1 cellular context compared by ENCODE assay signal in the genomic region with DNA sequence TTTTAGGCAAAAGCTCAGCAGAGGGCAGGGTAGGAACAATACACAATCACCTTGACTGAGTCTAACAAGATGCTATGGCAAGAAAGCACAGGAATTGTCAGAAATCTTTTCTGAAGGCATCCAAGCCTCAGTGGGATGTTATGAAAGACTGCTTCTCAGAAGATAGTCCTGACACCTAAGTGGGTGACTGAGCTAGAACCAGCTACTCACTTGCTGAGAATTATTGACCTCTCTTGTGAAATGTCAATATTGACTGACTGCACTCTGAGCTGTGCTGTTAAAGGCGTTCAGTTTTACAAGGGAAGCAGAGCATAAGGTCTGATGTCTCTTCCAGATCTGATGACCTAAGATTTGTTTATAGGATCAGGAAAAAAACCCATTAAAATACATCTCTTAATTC.
A peak's percentile ranks its signal among the peaks of the same experiment; 100 is the strongest.
TF ChIP-seq lines count a peak whose summit lies in the region.

No MANE protein-coding gene starts in this region.

TF ChIP-seq in HepG2, 621 proteins besides CTCF, POLR2A, EP300 and RAD21 (continued from another document and continues in another):
- TF ChIP-seq KLF12 (CRISPR knock-in tag; IDR thresholded peaks at IDR 0.05; ENCODE audit: borderline replicate concordance) (0 out of 2 replicates have a peak, but pooled peaks have one; percentile 44), IRF2 (CRISPR knock-in tag; IDR thresholded peaks at IDR 0.05) (peak; percentile 75; the same call in 1 of the 2 replicates), MEIS1 (CRISPR knock-in tag; IDR thresholded peaks at IDR 0.05; ENCODE audit: borderline replicate concordance) (peak; percentile 82; the same call in 1 of the 2 replicates), ATF1 (CRISPR knock-in tag; IDR thresholded peaks at IDR 0.05) (0 out of 2 replicates have a peak, but pooled peaks have one; percentile 23), ZBTB38 (CRISPR knock-in tag; IDR thresholded peaks at IDR 0.05) (no peak), ZKSCAN1 (IDR thresholded peaks at IDR 0.05; ENCODE audit: low read length) (peak; percentile 74), EZH2 (conservative IDR thresholded peaks at IDR 0.05; ENCODE audit: low read depth, low read length) (no peak), JDP2 (CRISPR knock-in tag; IDR thresholded peaks at IDR 0.05; ENCODE audit: borderline replicate concordance) (no peak), NR2F1 (CRISPR knock-in tag; IDR thresholded peaks at IDR 0.05) (peak; percentile 80 to 87), ZFAT (CRISPR knock-in tag; conservative IDR thresholded peaks at IDR 0.05) (no peak), ATRX (CRISPR knock-in tag; IDR thresholded peaks at IDR 0.05; ENCODE audit: borderline replicate concordance) (no peak), ZNF563 (CRISPR knock-in tag; IDR thresholded peaks at IDR 0.05) (no peak), ZNF335 (CRISPR knock-in tag; IDR thresholded peaks at IDR 0.05) (peak; percentile 49; the same call in 1 of the 2 replicates), JUN (CRISPR knock-in tag; IDR thresholded peaks at IDR 0.05) (peak; percentile 88; the same call in 1 of the 2 replicates), ZNF550 (CRISPR knock-in tag; IDR thresholded peaks at IDR 0.05; ENCODE audit: borderline replicate concordance) (no peak), ZNF143 (CRISPR knock-in tag; IDR thresholded peaks at IDR 0.05) (no peak), SRSF9 (IDR thresholded peaks at IDR 0.05; ENCODE audit: borderline replicate concordance, insufficient read depth, low read depth, low read length, poor library complexity, severe bottlenecking) (no peak), CCDC6 (CRISPR knock-in tag; IDR thresholded peaks at IDR 0.05) (no peak), ARNT (IDR thresholded peaks at IDR 0.05) (no peak), PPARG (CRISPR knock-in tag; conservative IDR thresholded peaks at IDR 0.05) (peak; percentile 82), IKZF1 (IDR thresholded peaks at IDR 0.05) (no peak), ZNF121 (CRISPR knock-in tag; IDR thresholded peaks at IDR 0.05) (no peak), RNF2 (conservative IDR thresholded peaks at IDR 0.05; ENCODE audit: low read depth) (no peak; the same call in 1 of the 2 replicates), GABPA (IDR thresholded peaks at IDR 0.05; ENCODE audit: low read depth, low read length) (no peak), GABPA (CRISPR knock-in tag; IDR thresholded peaks at IDR 0.05; ENCODE audit: low read depth) (no peak), SP140L (CRISPR knock-in tag; IDR thresholded peaks at IDR 0.05; ENCODE audit: borderline replicate concordance) (peak; percentile 98), SCMH1 (CRISPR knock-in tag; IDR thresholded peaks at IDR 0.05; ENCODE audit: borderline replicate concordance) (no peak), ZNF207 (IDR thresholded peaks at IDR 0.05; ENCODE audit: borderline replicate concordance) (no peak), REXO4 (CRISPR knock-in tag; IDR thresholded peaks at IDR 0.05; ENCODE audit: borderline replicate concordance) (no peak), ZSCAN9 (CRISPR knock-in tag; IDR thresholded peaks at IDR 0.05; ENCODE audit: borderline replicate concordance) (peak; percentile 94), MEIS2 (CRISPR knock-in tag; IDR thresholded peaks at IDR 0.05) (peak; percentile 89)
- TF ChIP-seq, protein P1, sequence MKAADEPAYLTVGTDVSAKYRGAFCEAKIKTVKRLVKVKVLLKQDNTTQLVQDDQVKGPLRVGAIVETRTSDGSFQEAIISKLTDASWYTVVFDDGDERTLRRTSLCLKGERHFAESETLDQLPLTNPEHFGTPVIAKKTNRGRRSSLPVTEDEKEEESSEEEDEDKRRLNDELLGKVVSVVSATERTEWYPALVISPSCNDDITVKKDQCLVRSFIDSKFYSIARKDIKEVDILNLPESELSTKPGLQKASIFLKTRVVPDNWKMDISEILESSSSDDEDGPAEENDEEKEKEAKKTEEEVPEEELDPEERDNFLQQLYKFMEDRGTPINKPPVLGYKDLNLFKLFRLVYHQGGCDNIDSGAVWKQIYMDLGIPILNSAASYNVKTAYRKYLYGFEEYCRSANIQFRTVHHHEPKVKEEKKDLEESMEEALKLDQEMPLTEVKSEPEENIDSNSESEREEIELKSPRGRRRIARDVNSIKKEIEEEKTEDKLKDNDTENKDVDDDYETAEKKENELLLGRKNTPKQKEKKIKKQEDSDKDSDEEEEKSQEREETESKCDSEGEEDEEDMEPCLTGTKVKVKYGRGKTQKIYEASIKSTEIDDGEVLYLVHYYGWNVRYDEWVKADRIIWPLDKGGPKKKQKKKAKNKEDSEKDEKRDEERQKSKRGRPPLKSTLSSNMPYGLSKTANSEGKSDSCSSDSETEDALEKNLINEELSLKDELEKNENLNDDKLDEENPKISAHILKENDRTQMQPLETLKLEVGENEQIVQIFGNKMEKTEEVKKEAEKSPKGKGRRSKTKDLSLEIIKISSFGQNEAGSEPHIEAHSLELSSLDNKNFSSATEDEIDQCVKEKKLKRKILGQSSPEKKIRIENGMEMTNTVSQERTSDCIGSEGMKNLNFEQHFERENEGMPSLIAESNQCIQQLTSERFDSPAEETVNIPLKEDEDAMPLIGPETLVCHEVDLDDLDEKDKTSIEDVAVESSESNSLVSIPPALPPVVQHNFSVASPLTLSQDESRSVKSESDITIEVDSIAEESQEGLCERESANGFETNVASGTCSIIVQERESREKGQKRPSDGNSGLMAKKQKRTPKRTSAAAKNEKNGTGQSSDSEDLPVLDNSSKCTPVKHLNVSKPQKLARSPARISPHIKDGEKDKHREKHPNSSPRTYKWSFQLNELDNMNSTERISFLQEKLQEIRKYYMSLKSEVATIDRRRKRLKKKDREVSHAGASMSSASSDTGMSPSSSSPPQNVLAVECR (CRISPR knock-in tag; IDR thresholded peaks at IDR 0.05; ENCODE audit: borderline replicate concordance), result no peak; the same call in 1 of the 2 replicates
- TF ChIP-seq, protein P2, sequence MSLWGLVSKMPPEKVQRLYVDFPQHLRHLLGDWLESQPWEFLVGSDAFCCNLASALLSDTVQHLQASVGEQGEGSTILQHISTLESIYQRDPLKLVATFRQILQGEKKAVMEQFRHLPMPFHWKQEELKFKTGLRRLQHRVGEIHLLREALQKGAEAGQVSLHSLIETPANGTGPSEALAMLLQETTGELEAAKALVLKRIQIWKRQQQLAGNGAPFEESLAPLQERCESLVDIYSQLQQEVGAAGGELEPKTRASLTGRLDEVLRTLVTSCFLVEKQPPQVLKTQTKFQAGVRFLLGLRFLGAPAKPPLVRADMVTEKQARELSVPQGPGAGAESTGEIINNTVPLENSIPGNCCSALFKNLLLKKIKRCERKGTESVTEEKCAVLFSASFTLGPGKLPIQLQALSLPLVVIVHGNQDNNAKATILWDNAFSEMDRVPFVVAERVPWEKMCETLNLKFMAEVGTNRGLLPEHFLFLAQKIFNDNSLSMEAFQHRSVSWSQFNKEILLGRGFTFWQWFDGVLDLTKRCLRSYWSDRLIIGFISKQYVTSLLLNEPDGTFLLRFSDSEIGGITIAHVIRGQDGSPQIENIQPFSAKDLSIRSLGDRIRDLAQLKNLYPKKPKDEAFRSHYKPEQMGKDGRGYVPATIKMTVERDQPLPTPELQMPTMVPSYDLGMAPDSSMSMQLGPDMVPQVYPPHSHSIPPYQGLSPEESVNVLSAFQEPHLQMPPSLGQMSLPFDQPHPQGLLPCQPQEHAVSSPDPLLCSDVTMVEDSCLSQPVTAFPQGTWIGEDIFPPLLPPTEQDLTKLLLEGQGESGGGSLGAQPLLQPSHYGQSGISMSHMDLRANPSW (CRISPR knock-in tag; IDR thresholded peaks at IDR 0.05; ENCODE audit: borderline replicate concordance), result 0 out of 2 replicates have a peak, but pooled peaks have one; percentile 32
- TF ChIP-seq, protein P3, sequence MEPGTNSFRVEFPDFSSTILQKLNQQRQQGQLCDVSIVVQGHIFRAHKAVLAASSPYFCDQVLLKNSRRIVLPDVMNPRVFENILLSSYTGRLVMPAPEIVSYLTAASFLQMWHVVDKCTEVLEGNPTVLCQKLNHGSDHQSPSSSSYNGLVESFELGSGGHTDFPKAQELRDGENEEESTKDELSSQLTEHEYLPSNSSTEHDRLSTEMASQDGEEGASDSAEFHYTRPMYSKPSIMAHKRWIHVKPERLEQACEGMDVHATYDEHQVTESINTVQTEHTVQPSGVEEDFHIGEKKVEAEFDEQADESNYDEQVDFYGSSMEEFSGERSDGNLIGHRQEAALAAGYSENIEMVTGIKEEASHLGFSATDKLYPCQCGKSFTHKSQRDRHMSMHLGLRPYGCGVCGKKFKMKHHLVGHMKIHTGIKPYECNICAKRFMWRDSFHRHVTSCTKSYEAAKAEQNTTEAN (CRISPR knock-in tag; conservative IDR thresholded peaks at IDR 0.05), result peak; percentile 79; the same call in 1 of the 2 replicates
- TF ChIP-seq, protein P4, sequence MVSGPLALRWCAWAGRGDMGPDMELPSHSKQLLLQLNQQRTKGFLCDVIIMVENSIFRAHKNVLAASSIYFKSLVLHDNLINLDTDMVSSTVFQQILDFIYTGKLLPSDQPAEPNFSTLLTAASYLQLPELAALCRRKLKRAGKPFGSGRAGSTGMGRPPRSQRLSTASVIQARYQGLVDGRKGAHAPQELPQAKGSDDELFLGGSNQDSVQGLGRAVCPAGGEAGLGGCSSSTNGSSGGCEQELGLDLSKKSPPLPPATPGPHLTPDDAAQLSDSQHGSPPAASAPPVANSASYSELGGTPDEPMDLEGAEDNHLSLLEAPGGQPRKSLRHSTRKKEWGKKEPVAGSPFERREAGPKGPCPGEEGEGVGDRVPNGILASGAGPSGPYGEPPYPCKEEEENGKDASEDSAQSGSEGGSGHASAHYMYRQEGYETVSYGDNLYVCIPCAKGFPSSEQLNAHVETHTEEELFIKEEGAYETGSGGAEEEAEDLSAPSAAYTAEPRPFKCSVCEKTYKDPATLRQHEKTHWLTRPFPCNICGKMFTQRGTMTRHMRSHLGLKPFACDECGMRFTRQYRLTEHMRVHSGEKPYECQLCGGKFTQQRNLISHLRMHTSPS (CRISPR knock-in tag; IDR thresholded peaks at IDR 0.05; ENCODE audit: low read depth), result no peak
- TF ChIP-seq, protein P5, sequence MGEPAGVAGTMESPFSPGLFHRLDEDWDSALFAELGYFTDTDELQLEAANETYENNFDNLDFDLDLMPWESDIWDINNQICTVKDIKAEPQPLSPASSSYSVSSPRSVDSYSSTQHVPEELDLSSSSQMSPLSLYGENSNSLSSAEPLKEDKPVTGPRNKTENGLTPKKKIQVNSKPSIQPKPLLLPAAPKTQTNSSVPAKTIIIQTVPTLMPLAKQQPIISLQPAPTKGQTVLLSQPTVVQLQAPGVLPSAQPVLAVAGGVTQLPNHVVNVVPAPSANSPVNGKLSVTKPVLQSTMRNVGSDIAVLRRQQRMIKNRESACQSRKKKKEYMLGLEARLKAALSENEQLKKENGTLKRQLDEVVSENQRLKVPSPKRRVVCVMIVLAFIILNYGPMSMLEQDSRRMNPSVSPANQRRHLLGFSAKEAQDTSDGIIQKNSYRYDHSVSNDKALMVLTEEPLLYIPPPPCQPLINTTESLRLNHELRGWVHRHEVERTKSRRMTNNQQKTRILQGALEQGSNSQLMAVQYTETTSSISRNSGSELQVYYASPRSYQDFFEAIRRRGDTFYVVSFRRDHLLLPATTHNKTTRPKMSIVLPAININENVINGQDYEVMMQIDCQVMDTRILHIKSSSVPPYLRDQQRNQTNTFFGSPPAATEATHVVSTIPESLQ (CRISPR knock-in tag; conservative IDR thresholded peaks at IDR 0.05), result no peak
- TF ChIP-seq, protein P6, sequence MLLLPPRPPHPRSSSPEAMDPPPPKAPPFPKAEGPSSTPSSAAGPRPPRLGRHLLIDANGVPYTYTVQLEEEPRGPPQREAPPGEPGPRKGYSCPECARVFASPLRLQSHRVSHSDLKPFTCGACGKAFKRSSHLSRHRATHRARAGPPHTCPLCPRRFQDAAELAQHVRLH (CRISPR knock-in tag; IDR thresholded peaks at IDR 0.05; ENCODE audit: borderline replicate concordance, low read depth), result 0 out of 2 replicates have a peak, but pooled peaks have one; percentile 70
- TF ChIP-seq, protein P7, sequence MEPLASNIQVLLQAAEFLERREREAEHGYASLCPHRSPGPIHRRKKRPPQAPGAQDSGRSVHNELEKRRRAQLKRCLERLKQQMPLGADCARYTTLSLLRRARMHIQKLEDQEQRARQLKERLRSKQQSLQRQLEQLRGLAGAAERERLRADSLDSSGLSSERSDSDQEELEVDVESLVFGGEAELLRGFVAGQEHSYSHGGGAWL (CRISPR knock-in tag; IDR thresholded peaks at IDR 0.05), result no peak
- TF ChIP-seq, protein P8, sequence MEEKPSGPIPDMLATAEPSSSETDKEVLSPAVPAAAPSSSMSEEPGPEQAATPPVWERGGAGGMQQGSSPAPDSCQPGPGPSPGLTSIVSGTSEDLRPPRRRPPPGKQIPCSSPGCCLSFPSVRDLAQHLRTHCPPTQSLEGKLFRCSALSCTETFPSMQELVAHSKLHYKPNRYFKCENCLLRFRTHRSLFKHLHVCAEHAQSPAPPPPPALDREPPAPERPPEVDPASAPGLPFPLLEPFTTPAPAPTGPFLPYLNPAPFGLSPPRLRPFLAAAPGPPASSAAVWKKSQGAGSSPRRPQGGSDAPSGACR (CRISPR knock-in tag; IDR thresholded peaks at IDR 0.05), result peak; percentile 72; the same call in 1 of the 2 replicates
- TF ChIP-seq, protein P9, sequence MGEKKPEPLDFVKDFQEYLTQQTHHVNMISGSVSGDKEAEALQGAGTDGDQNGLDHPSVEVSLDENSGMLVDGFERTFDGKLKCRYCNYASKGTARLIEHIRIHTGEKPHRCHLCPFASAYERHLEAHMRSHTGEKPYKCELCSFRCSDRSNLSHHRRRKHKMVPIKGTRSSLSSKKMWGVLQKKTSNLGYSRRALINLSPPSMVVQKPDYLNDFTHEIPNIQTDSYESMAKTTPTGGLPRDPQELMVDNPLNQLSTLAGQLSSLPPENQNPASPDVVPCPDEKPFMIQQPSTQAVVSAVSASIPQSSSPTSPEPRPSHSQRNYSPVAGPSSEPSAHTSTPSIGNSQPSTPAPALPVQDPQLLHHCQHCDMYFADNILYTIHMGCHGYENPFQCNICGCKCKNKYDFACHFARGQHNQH (CRISPR knock-in tag; IDR thresholded peaks at IDR 0.05), result peak; percentile 88; the same call in 1 of the 2 replicates
- TF ChIP-seq, protein P10, sequence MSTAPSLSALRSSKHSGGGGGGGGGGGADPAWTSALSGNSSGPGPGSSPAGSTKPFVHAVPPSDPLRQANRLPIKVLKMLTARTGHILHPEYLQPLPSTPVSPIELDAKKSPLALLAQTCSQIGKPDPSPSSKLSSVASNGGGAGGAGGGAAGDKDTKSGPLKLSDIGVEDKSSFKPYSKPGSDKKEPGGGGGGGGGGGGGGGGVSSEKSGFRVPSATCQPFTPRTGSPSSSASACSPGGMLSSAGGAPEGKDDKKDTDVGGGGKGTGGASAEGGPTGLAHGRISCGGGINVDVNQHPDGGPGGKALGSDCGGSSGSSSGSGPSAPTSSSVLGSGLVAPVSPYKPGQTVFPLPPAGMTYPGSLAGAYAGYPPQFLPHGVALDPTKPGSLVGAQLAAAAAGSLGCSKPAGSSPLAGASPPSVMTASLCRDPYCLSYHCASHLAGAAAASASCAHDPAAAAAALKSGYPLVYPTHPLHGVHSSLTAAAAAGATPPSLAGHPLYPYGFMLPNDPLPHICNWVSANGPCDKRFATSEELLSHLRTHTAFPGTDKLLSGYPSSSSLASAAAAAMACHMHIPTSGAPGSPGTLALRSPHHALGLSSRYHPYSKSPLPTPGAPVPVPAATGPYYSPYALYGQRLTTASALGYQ (CRISPR knock-in tag; IDR thresholded peaks at IDR 0.05), result peak; percentile 89
- TF ChIP-seq, protein P11, sequence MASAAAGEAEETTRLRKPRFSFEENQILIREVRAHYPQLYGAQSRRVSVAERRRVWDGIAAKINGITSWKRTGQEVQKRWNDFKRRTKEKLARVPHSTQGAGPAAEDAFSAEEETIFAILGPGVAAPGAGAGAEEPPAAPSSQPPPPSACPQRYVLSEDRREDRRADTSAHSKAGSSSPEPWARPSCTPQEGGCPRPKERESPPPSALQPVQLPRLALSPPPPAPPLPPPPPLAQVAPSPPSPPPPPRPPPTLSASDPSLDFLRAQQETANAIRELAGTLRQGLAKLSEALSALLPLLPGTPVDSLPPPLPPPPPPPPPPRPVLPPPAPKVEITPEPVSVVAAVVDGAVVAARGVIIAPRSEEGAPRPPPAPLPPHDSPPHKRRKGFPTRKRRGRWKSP (CRISPR knock-in tag; IDR thresholded peaks at IDR 0.05), result no peak; the same call in 1 of the 2 replicates
